In the genomic region with DNA sequence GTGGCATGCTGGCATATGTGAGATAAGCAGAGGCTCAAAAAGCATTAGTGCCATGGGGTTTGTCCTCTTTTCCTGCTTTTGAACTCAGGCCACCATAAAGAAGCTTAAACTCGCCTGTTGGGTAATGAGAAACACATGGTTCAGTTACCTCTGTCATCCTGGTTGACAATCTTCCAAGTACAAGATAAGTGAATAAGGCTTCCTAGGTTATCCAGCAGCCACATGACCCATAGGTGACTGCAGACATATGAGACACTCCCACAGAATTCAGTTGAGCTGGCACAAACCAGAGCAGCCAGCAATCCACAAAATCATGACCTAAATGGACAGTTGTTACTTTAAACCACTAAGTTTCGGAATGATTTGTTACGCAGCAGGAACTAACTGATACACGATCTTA, we compare ENCODE assay signal across 27 cellular contexts.
"Had no signal": no experiment of that assay in that cellular context is flagged by ENCODE, and none has a peak within 500 bp of the region (broad histone marks: within the 10 kb centered on the region; RNA-seq: fewer than 3 reads in every experiment).

No MANE protein-coding gene starts in this region.

- H3K4me3 ChIP-seq: MG63 had no signal

- H3K36me3 ChIP-seq: MG63 had no signal

- H3K9me3 Mint-ChIP-seq: activated CD4-positive, alpha-beta T cell treated with anti-CD3 and anti-CD28 coated beads, Interleukin-2, amount 10 ng/mL, durations not matched to agents 7 days and 5 days; activated T-helper 17 cell treated with anti-CD3 and anti-CD28 coated beads, Interleukin-2, amount 50 U/mL, for 72 hours had no signal

- FAIRE-seq: TTC549 had no signal

- DNase-seq: activated B cell treated with CpG ODN at 0.5 μM for 24 hours; activated CD4-positive, alpha-beta memory T cell treated with anti-CD3 and anti-CD28 coated beads, Interleukin-2, amount 10 ng/mL, durations not matched to agents 7 days and 5 days; activated CD4-positive, alpha-beta T cell treated with anti-CD3 and anti-CD28 coated beads for 1 hour; activated CD4-positive, alpha-beta T cell treated with anti-CD3 and anti-CD28 coated beads, Interleukin-2, amount 10 ng/mL, durations not matched to agents 7 days and 5 days; activated gamma-delta T cell; activated naive CD4-positive, alpha-beta T cell treated with anti-CD3 and anti-CD28 coated beads for 36 hours; activated naive CD8-positive, alpha-beta T cell treated with anti-CD3 and anti-CD28 coated beads for 36 hours; activated T-cell treated with anti-CD3 and anti-CD28 coated beads for 4 hours; activated T-cell treated with anti-CD3 and anti-CD28 coated beads, Interleukin-2, amount 50 U/mL, for 48 hours; cerebellar nuclear complex; MG63; MV-4-11; NCI-H1092 treated with DMSO at 0.1 percent for 48 hours; NCI-H1417 treated with DMSO at 0.1 percent for 48 hours; NCI-H1694 treated with DMSO at 0.1 percent for 48 hours; NCI-H2029 treated with DMSO at 0.1 percent for 48 hours; NCI-H510A treated with DMSO at 0.1 percent for 48 hours; NCI-H69; NK-92 treated with Interleukin-12 subunit alpha and Interleukin-12 subunit beta, amount 100 ng/mL, for 24 hours; OCI-M1; SIG-M5; T-helper 17 cell; T1000 had no signal

- H3K4me2 ChIP-seq: KMS-11 had no signal

- ATAC-seq: activated T-helper 17 cell treated with anti-CD3 and anti-CD28 coated beads, Interleukin-2, amount 50 U/mL, for 72 hours; Panc1; T-helper 17 cell had no signal

- H3K27me3 ChIP-seq: MG63 had no signal

- H3K4me3 Mint-ChIP-seq: activated B cell treated with CpG ODN at 0.5 μM for 24 hours; activated CD4-positive, alpha-beta memory T cell treated with anti-CD3 and anti-CD28 coated beads, Interleukin-2, amount 10 ng/mL, durations not matched to agents 7 days and 5 days; activated CD4-positive, alpha-beta T cell treated with anti-CD3 and anti-CD28 coated beads, Interleukin-2, amount 10 ng/mL, durations not matched to agents 7 days and 5 days; activated naive CD4-positive, alpha-beta T cell treated with anti-CD3 and anti-CD28 coated beads for 36 hours; activated naive CD8-positive, alpha-beta T cell treated with anti-CD3 and anti-CD28 coated beads for 36 hours; activated T-helper 17 cell treated with anti-CD3 and anti-CD28 coated beads, Interleukin-2, amount 50 U/mL, for 72 hours; T-helper 17 cell had no signal

- H3K4me1 Mint-ChIP-seq: activated B cell treated with CpG ODN at 0.5 μM for 24 hours; activated CD4-positive, alpha-beta memory T cell treated with anti-CD3 and anti-CD28 coated beads, Interleukin-2, amount 10 ng/mL, durations not matched to agents 7 days and 5 days; activated CD4-positive, alpha-beta T cell treated with anti-CD3 and anti-CD28 coated beads, Interleukin-2, amount 10 ng/mL, durations not matched to agents 7 days and 5 days; activated naive CD8-positive, alpha-beta T cell treated with anti-CD3 and anti-CD28 coated beads for 36 hours; activated T-helper 17 cell treated with anti-CD3 and anti-CD28 coated beads, Interleukin-2, amount 50 U/mL, for 72 hours; T-helper 17 cell had no signal

- H3K27ac Mint-ChIP-seq: activated B cell treated with CpG ODN at 0.5 μM for 24 hours; activated CD4-positive, alpha-beta memory T cell treated with anti-CD3 and anti-CD28 coated beads, Interleukin-2, amount 10 ng/mL, durations not matched to agents 7 days and 5 days; activated CD4-positive, alpha-beta T cell treated with anti-CD3 and anti-CD28 coated beads, Interleukin-2, amount 10 ng/mL, durations not matched to agents 7 days and 5 days; activated naive CD4-positive, alpha-beta T cell treated with anti-CD3 and anti-CD28 coated beads for 36 hours; activated naive CD8-positive, alpha-beta T cell treated with anti-CD3 and anti-CD28 coated beads for 36 hours; activated T-helper 17 cell treated with anti-CD3 and anti-CD28 coated beads, Interleukin-2, amount 50 U/mL, for 72 hours; T-helper 17 cell had no signal

- H3K27ac ChIP-seq: KMS-11 had no signal

- H3K9ac ChIP-seq: KMS-11 had no signal

- H3K27me3 Mint-ChIP-seq: T-helper 17 cell had no signal
